1 cellular context compared by ENCODE assay signal in genomic region chr1:169109561-169110134, GRCh38.
TF ChIP-seq lines count a peak whose summit lies in the region.

No MANE protein-coding gene starts in this region.

TF ChIP-seq in K562, 482 proteins besides CTCF, POLR2A, EP300 and RAD21 (continued from another document):
- TF ChIP-seq, protein P1, sequence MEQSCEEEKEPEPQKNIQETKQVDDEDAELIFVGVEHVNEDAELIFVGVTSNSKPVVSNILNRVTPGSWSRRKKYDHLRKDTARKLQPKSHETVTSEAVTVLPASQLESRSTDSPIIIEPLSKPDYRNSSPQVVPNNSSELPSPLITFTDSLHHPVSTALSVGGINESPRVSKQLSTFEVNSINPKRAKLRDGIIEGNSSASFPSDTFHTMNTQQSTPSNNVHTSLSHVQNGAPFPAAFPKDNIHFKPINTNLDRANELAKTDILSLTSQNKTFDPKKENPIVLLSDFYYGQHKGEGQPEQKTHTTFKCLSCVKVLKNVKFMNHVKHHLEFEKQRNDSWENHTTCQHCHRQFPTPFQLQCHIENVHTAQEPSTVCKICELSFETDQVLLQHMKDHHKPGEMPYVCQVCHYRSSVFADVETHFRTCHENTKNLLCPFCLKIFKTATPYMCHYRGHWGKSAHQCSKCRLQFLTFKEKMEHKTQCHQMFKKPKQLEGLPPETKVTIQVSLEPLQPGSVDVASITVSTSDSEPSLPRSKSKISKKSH (CRISPR knock-in tag; IDR thresholded peaks at IDR 0.05), result no peak
- no peak for TF ChIP-seq ZNF436 (CRISPR knock-in tag; IDR thresholded peaks at IDR 0.05)
- TF ChIP-seq LCOR (CRISPR knock-in tag; IDR thresholded peaks at IDR 0.05), result no peak
- TF ChIP-seq XRCC5 (IDR thresholded peaks at IDR 0.05; ENCODE audit: low read depth, low read length), result no peak
- TF ChIP-seq CHD4 (IDR thresholded peaks at IDR 0.05; ENCODE audit: insufficient read depth, insufficient replicate concordance, low read depth, low read length, poor library complexity, severe bottlenecking), result no peak
- no peak for TF ChIP-seq ZNF121 (CRISPR knock-in tag; conservative IDR thresholded peaks at IDR 0.05)
- TF ChIP-seq CREM (IDR thresholded peaks at IDR 0.05; ENCODE audit: low read depth), result 0 out of 2 replicates have a peak, but pooled peaks have one; percentile 19
- TF ChIP-seq ZKSCAN3 (CRISPR knock-in tag; IDR thresholded peaks at IDR 0.05), result no peak
- 0 out of 2 replicates have a peak, but pooled peaks have one; percentile 24 for TF ChIP-seq ZNF263 (CRISPR knock-in tag; IDR thresholded peaks at IDR 0.05; ENCODE audit: borderline replicate concordance)
- TF ChIP-seq SAFB (IDR thresholded peaks at IDR 0.05; ENCODE audit: borderline replicate concordance, low read depth, low read length), result no peak
- TF ChIP-seq ZNF134 (CRISPR knock-in tag; conservative IDR thresholded peaks at IDR 0.05), result no peak
- TF ChIP-seq CBFA2T3 (IDR thresholded peaks at IDR 0.05), result peak; percentile 45
- no peak for TF ChIP-seq PCBP1 (IDR thresholded peaks at IDR 0.05; ENCODE audit: low read depth, low read length, poor library complexity, severe bottlenecking)
- TF ChIP-seq, protein P2, sequence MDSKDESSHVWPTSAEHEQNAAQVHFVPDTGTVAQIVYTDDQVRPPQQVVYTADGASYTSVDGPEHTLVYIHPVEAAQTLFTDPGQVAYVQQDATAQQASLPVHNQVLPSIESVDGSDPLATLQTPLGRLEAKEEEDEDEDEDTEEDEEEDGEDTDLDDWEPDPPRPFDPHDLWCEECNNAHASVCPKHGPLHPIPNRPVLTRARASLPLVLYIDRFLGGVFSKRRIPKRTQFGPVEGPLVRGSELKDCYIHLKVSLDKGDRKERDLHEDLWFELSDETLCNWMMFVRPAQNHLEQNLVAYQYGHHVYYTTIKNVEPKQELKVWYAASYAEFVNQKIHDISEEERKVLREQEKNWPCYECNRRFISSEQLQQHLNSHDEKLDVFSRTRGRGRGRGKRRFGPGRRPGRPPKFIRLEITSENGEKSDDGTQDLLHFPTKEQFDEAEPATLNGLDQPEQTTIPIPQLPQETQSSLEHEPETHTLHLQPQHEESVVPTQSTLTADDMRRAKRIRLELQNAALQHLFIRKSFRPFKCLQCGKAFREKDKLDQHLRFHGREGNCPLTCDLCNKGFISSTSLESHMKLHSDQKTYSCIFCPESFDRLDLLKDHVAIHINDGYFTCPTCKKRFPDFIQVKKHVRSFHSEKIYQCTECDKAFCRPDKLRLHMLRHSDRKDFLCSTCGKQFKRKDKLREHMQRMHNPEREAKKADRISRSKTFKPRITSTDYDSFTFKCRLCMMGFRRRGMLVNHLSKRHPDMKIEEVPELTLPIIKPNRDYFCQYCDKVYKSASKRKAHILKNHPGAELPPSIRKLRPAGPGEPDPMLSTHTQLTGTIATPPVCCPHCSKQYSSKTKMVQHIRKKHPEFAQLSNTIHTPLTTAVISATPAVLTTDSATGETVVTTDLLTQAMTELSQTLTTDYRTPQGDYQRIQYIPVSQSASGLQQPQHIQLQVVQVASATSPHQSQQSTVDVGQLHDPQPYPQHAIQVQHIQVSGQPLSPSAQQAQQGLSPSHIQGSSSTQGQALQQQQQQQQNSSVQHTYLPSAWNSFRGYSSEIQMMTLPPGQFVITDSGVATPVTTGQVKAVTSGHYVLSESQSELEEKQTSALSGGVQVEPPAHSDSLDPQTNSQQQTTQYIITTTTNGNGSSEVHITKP (IDR thresholded peaks at IDR 0.05; ENCODE audit: partially characterized antibody), result no peak
- TF ChIP-seq DIDO1 (tag; IDR thresholded peaks at IDR 0.05; ENCODE audit: low read depth), result no peak
- no peak for TF ChIP-seq ZZZ3 (IDR thresholded peaks at IDR 0.05)
- no peak for TF ChIP-seq TGIF2 (CRISPR knock-in tag; IDR thresholded peaks at IDR 0.05)
- TF ChIP-seq THRB (CRISPR knock-in tag; conservative IDR thresholded peaks at IDR 0.05), result no peak
- TF ChIP-seq ILF3 (IDR thresholded peaks at IDR 0.05; ENCODE audit: borderline replicate concordance), result no peak
- TF ChIP-seq ARID1B (IDR thresholded peaks at IDR 0.05), result 0 out of 2 replicates have a peak, but pooled peaks have one; percentile 16
- TF ChIP-seq LARP7 (IDR thresholded peaks at IDR 0.05), result no peak
- peak; percentile 68 to 72; a peak in 3 of 4 replicates for TF ChIP-seq KDM1A (IDR thresholded peaks at IDR 0.05)
- no peak for TF ChIP-seq PHF8 (IDR thresholded peaks at IDR 0.05; ENCODE audit: borderline replicate concordance, low read length)
- no peak for TF ChIP-seq GTF2F1 (IDR thresholded peaks at IDR 0.05; ENCODE audit: low read depth, low read length)
- no peak for TF ChIP-seq TBP (optimal IDR thresholded peaks at IDR 0.05; ENCODE audit: low read depth, low read length)
- TF ChIP-seq ZBTB11 (CRISPR knock-in tag; IDR thresholded peaks at IDR 0.05), result no peak
- TF ChIP-seq TOE1 (IDR thresholded peaks at IDR 0.05; ENCODE audit: borderline replicate concordance), result no peak
- no peak for TF ChIP-seq TOE1 (CRISPR knock-in tag; IDR thresholded peaks at IDR 0.05; ENCODE audit: borderline replicate concordance, low read depth)
- no peak for TF ChIP-seq GTF2A2 (tag; IDR thresholded peaks at IDR 0.05)
- no peak for TF ChIP-seq SAP30 (IDR thresholded peaks at IDR 0.05; ENCODE audit: borderline replicate concordance, insufficient read depth, low read depth, low read length, poor library complexity, severe bottlenecking)
- TF ChIP-seq BDP1 (IDR thresholded peaks at IDR 0.05; ENCODE audit: insufficient read depth, insufficient read length), result no peak
- no peak for TF ChIP-seq SOX6 (IDR thresholded peaks at IDR 0.05)
- TF ChIP-seq, protein P3, sequence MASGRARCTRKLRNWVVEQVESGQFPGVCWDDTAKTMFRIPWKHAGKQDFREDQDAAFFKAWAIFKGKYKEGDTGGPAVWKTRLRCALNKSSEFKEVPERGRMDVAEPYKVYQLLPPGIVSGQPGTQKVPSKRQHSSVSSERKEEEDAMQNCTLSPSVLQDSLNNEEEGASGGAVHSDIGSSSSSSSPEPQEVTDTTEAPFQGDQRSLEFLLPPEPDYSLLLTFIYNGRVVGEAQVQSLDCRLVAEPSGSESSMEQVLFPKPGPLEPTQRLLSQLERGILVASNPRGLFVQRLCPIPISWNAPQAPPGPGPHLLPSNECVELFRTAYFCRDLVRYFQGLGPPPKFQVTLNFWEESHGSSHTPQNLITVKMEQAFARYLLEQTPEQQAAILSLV (tag; IDR thresholded peaks at IDR 0.05), result no peak
- TF ChIP-seq SRSF1 (IDR thresholded peaks at IDR 0.05; ENCODE audit: low read depth, low read length), result no peak
- TF ChIP-seq E4F1 (CRISPR knock-in tag; IDR thresholded peaks at IDR 0.05; ENCODE audit: borderline replicate concordance), result no peak
- no peak for TF ChIP-seq KAT8 (IDR thresholded peaks at IDR 0.05; ENCODE audit: low read depth)
- no peak for TF ChIP-seq ZNF174 (CRISPR knock-in tag; IDR thresholded peaks at IDR 0.05)
- TF ChIP-seq MXD1 (CRISPR knock-in tag; IDR thresholded peaks at IDR 0.05; ENCODE audit: borderline replicate concordance, poor library complexity, severe bottlenecking), result no peak
- TF ChIP-seq CEBPG (CRISPR knock-in tag; IDR thresholded peaks at IDR 0.05), result no peak
- TF ChIP-seq CEBPG (tag; conservative IDR thresholded peaks at IDR 0.05 in 1 of 2, IDR thresholded peaks at IDR 0.05 in 1 of 2), result peak in 1 of 2 experiments; percentile 51; a peak in 2 of 4 replicates
- TF ChIP-seq CEBPB (tag; IDR thresholded peaks at IDR 0.05), result peak; percentile 70
- TF ChIP-seq LEF1 (IDR thresholded peaks at IDR 0.05), result no peak
- TF ChIP-seq KLF13 (tag; IDR thresholded peaks at IDR 0.05; ENCODE audit: borderline replicate concordance, low read depth), result no peak
- TF ChIP-seq ZNF696 (CRISPR knock-in tag; conservative IDR thresholded peaks at IDR 0.05), result no peak
- TF ChIP-seq E2F1 (CRISPR knock-in tag; IDR thresholded peaks at IDR 0.05), result no peak
- no peak for TF ChIP-seq ATF1 (CRISPR knock-in tag; IDR thresholded peaks at IDR 0.05)
- TF ChIP-seq ATF1 (tag; IDR thresholded peaks at IDR 0.05), result peak; percentile 45; the same call in 1 of the 2 replicates
- TF ChIP-seq TRIM25 (IDR thresholded peaks at IDR 0.05; ENCODE audit: borderline replicate concordance), result no peak
- TF ChIP-seq SMAD2 (IDR thresholded peaks at IDR 0.05; ENCODE audit: low read depth, low read length), result no peak
- TF ChIP-seq PPARD (CRISPR knock-in tag; IDR thresholded peaks at IDR 0.05), result no peak
